1 cellular context compared by ENCODE assay signal in genomic region chr3:42130329-42131070, GRCh38.
TF ChIP-seq lines count a peak whose summit lies in the region.

No MANE protein-coding gene starts in this region.

TF ChIP-seq in HepG2, 621 proteins besides CTCF, POLR2A, EP300 and RAD21 (continued from another document and continues in another):
- no peak for TF ChIP-seq MED8 (CRISPR knock-in tag; IDR thresholded peaks at IDR 0.05; ENCODE audit: insufficient replicate concordance)
- TF ChIP-seq ZNF468 (CRISPR knock-in tag; IDR thresholded peaks at IDR 0.05): no peak
- TF ChIP-seq FLYWCH1 (CRISPR knock-in tag; IDR thresholded peaks at IDR 0.05): 0 out of 2 replicates have a peak, but pooled peaks have one; percentile 24
- TF ChIP-seq ZNF256 (CRISPR knock-in tag; conservative IDR thresholded peaks at IDR 0.05): no peak
- no peak for TF ChIP-seq POLR2AphosphoS5 (IDR thresholded peaks at IDR 0.05; ENCODE audit: low read depth, low read length)
- TF ChIP-seq SNAPC2 (CRISPR knock-in tag; IDR thresholded peaks at IDR 0.05): peak; percentile 38; the same call in 1 of the 2 replicates
- TF ChIP-seq ZNF337 (CRISPR knock-in tag; IDR thresholded peaks at IDR 0.05; ENCODE audit: borderline replicate concordance, low read depth): no peak
- no peak for TF ChIP-seq ZSCAN5A (CRISPR knock-in tag; IDR thresholded peaks at IDR 0.05; ENCODE audit: borderline replicate concordance)
- 0 out of 2 replicates have a peak, but pooled peaks have one; percentile 49 for TF ChIP-seq ETV5 (CRISPR knock-in tag; IDR thresholded peaks at IDR 0.05; ENCODE audit: borderline replicate concordance)
- peak; percentile 31; the same call in 1 of the 2 replicates for TF ChIP-seq ZNF670 (CRISPR knock-in tag; IDR thresholded peaks at IDR 0.05; ENCODE audit: borderline replicate concordance)
- no peak; the same call in 1 of the 2 replicates for TF ChIP-seq ZFY (CRISPR knock-in tag; IDR thresholded peaks at IDR 0.05)
- no peak for TF ChIP-seq PRMT3 (CRISPR knock-in tag; IDR thresholded peaks at IDR 0.05; ENCODE audit: borderline replicate concordance, low read depth)
- TF ChIP-seq ZFX (CRISPR knock-in tag; IDR thresholded peaks at IDR 0.05; ENCODE audit: low read depth): peak; percentile 50
- TF ChIP-seq, protein P1, sequence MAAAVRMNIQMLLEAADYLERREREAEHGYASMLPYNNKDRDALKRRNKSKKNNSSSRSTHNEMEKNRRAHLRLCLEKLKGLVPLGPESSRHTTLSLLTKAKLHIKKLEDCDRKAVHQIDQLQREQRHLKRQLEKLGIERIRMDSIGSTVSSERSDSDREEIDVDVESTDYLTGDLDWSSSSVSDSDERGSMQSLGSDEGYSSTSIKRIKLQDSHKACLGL (CRISPR knock-in tag; IDR thresholded peaks at IDR 0.05): no peak
- TF ChIP-seq NCOA2 (CRISPR knock-in tag; IDR thresholded peaks at IDR 0.05): peak; percentile 99
- TF ChIP-seq ZNF253 (CRISPR knock-in tag; IDR thresholded peaks at IDR 0.05; ENCODE audit: borderline replicate concordance): no peak
- TF ChIP-seq STAG1 (CRISPR knock-in tag; IDR thresholded peaks at IDR 0.05): no peak
- TF ChIP-seq RFX5 (IDR thresholded peaks at IDR 0.05; ENCODE audit: low read depth, low read length): no peak
- TF ChIP-seq REPIN1 (CRISPR knock-in tag; IDR thresholded peaks at IDR 0.05; ENCODE audit: borderline replicate concordance, low read depth): no peak
- TF ChIP-seq, protein P2, sequence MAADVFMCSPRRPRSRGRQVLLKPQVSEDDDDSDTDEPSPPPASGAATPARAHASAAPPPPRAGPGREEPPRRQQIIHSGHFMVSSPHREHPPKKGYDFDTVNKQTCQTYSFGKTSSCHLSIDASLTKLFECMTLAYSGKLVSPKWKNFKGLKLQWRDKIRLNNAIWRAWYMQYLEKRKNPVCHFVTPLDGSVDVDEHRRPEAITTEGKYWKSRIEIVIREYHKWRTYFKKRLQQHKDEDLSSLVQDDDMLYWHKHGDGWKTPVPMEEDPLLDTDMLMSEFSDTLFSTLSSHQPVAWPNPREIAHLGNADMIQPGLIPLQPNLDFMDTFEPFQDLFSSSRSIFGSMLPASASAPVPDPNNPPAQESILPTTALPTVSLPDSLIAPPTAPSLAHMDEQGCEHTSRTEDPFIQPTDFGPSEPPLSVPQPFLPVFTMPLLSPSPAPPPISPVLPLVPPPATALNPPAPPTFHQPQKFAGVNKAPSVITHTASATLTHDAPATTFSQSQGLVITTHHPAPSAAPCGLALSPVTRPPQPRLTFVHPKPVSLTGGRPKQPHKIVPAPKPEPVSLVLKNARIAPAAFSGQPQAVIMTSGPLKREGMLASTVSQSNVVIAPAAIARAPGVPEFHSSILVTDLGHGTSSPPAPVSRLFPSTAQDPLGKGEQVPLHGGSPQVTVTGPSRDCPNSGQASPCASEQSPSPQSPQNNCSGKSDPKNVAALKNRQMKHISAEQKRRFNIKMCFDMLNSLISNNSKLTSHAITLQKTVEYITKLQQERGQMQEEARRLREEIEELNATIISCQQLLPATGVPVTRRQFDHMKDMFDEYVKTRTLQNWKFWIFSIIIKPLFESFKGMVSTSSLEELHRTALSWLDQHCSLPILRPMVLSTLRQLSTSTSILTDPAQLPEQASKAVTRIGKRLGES (CRISPR knock-in tag; IDR thresholded peaks at IDR 0.05; ENCODE audit: borderline replicate concordance): no peak
- no peak for TF ChIP-seq TGIF2 (CRISPR knock-in tag; IDR thresholded peaks at IDR 0.05)
- no peak for TF ChIP-seq TEAD2 (CRISPR knock-in tag; IDR thresholded peaks at IDR 0.05)
- TF ChIP-seq SRSF1 (optimal IDR thresholded peaks at IDR 0.05; ENCODE audit: low read depth, low read length): no peak
- no peak for TF ChIP-seq MAFG (CRISPR knock-in tag; IDR thresholded peaks at IDR 0.05)
- no peak for TF ChIP-seq PLRG1 (conservative IDR thresholded peaks at IDR 0.05)
- TF ChIP-seq ZNF430 (CRISPR knock-in tag; IDR thresholded peaks at IDR 0.05): no peak; the same call in 1 of the 2 replicates
- no peak for TF ChIP-seq TOPORS (CRISPR knock-in tag; IDR thresholded peaks at IDR 0.05)
- TF ChIP-seq, protein P3, sequence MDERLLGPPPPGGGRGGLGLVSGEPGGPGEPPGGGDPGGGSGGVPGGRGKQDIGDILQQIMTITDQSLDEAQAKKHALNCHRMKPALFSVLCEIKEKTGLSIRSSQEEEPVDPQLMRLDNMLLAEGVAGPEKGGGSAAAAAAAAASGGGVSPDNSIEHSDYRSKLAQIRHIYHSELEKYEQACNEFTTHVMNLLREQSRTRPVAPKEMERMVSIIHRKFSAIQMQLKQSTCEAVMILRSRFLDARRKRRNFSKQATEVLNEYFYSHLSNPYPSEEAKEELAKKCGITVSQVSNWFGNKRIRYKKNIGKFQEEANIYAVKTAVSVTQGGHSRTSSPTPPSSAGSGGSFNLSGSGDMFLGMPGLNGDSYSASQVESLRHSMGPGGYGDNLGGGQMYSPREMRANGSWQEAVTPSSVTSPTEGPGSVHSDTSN (CRISPR knock-in tag; IDR thresholded peaks at IDR 0.05): no peak
- 0 out of 2 replicates have a peak, but pooled peaks have one; percentile 38 for TF ChIP-seq SNAPC4 (CRISPR knock-in tag; IDR thresholded peaks at IDR 0.05)
- no peak for TF ChIP-seq REL (CRISPR knock-in tag; conservative IDR thresholded peaks at IDR 0.05)
- TF ChIP-seq XRCC5 (optimal IDR thresholded peaks at IDR 0.05; ENCODE audit: low read length): peak; percentile 43
- TF ChIP-seq PCBP1 (IDR thresholded peaks at IDR 0.05; ENCODE audit: borderline replicate concordance, low read depth, low read length): no peak
- TF ChIP-seq, protein P4, sequence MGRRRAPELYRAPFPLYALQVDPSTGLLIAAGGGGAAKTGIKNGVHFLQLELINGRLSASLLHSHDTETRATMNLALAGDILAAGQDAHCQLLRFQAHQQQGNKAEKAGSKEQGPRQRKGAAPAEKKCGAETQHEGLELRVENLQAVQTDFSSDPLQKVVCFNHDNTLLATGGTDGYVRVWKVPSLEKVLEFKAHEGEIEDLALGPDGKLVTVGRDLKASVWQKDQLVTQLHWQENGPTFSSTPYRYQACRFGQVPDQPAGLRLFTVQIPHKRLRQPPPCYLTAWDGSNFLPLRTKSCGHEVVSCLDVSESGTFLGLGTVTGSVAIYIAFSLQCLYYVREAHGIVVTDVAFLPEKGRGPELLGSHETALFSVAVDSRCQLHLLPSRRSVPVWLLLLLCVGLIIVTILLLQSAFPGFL (CRISPR knock-in tag; IDR thresholded peaks at IDR 0.05): no peak
- no peak for TF ChIP-seq BHLHE40 (IDR thresholded peaks at IDR 0.05; ENCODE audit: low read length)
- TF ChIP-seq ZFP37 (CRISPR knock-in tag; IDR thresholded peaks at IDR 0.05; ENCODE audit: borderline replicate concordance): no peak
- TF ChIP-seq CCDC6 (CRISPR knock-in tag; IDR thresholded peaks at IDR 0.05): no peak
- no peak for TF ChIP-seq SMC3 (IDR thresholded peaks at IDR 0.05; ENCODE audit: low read length)
- TF ChIP-seq LBX2 (CRISPR knock-in tag; IDR thresholded peaks at IDR 0.05; ENCODE audit: borderline replicate concordance): no peak
- no peak for TF ChIP-seq ZKSCAN5 (CRISPR knock-in tag; IDR thresholded peaks at IDR 0.05)
- TF ChIP-seq ZMYM3 (CRISPR knock-in tag; IDR thresholded peaks at IDR 0.05): no peak
- peak; percentile 74; the same call in 1 of the 2 replicates for TF ChIP-seq MAZ (IDR thresholded peaks at IDR 0.05; ENCODE audit: borderline replicate concordance, low read depth, low read length)
- TF ChIP-seq MAZ (CRISPR knock-in tag; IDR thresholded peaks at IDR 0.05; ENCODE audit: low read depth): no peak
- no peak for TF ChIP-seq MAF1 (CRISPR knock-in tag; IDR thresholded peaks at IDR 0.05; ENCODE audit: borderline replicate concordance)
- no peak for TF ChIP-seq FOXC1 (CRISPR knock-in tag; IDR thresholded peaks at IDR 0.05; ENCODE audit: borderline replicate concordance)
- TF ChIP-seq, protein P5, sequence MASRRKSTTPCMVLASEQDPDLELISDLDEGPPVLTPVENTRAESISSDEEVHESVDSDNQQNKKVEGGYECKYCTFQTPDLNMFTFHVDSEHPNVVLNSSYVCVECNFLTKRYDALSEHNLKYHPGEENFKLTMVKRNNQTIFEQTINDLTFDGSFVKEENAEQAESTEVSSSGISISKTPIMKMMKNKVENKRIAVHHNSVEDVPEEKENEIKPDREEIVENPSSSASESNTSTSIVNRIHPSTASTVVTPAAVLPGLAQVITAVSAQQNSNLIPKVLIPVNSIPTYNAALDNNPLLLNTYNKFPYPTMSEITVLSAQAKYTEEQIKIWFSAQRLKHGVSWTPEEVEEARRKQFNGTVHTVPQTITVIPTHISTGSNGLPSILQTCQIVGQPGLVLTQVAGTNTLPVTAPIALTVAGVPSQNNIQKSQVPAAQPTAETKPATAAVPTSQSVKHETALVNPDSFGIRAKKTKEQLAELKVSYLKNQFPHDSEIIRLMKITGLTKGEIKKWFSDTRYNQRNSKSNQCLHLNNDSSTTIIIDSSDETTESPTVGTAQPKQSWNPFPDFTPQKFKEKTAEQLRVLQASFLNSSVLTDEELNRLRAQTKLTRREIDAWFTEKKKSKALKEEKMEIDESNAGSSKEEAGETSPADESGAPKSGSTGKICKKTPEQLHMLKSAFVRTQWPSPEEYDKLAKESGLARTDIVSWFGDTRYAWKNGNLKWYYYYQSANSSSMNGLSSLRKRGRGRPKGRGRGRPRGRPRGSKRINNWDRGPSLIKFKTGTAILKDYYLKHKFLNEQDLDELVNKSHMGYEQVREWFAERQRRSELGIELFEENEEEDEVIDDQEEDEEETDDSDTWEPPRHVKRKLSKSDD (CRISPR knock-in tag; IDR thresholded peaks at IDR 0.05; ENCODE audit: low read depth): no peak
- TF ChIP-seq ZNF446 (CRISPR knock-in tag; IDR thresholded peaks at IDR 0.05): no peak
- TF ChIP-seq KLF16 (CRISPR knock-in tag; IDR thresholded peaks at IDR 0.05): peak in 1 of 2 experiments; percentile 87; a peak in 1 of 4 replicates
- no peak for TF ChIP-seq ZNF782 (CRISPR knock-in tag; IDR thresholded peaks at IDR 0.05; ENCODE audit: borderline replicate concordance)
- no peak for TF ChIP-seq NCOA5 (CRISPR knock-in tag; IDR thresholded peaks at IDR 0.05)
- TF ChIP-seq ZNF432 (CRISPR knock-in tag; IDR thresholded peaks at IDR 0.05; ENCODE audit: borderline replicate concordance): no peak
- TF ChIP-seq GTF3A (CRISPR knock-in tag; conservative IDR thresholded peaks at IDR 0.05): no peak
- TF ChIP-seq ZNF335 (CRISPR knock-in tag; IDR thresholded peaks at IDR 0.05): no peak
- peak; percentile 83; the same call in 1 of the 2 replicates for TF ChIP-seq ZKSCAN8 (CRISPR knock-in tag; IDR thresholded peaks at IDR 0.05; ENCODE audit: borderline replicate concordance)
- 0 out of 2 replicates have a peak, but pooled peaks have one; percentile 23 for TF ChIP-seq HNRNPL (IDR thresholded peaks at IDR 0.05; ENCODE audit: low read depth, low read length)
- no peak for TF ChIP-seq RFX1 (IDR thresholded peaks at IDR 0.05)
- TF ChIP-seq U2AF1 (optimal IDR thresholded peaks at IDR 0.05; ENCODE audit: low read depth, low read length): no peak
- no peak for TF ChIP-seq SUZ12 (IDR thresholded peaks at IDR 0.05; ENCODE audit: low read depth, low read length)
- TF ChIP-seq RFXANK (CRISPR knock-in tag; IDR thresholded peaks at IDR 0.05): 0 out of 2 replicates have a peak, but pooled peaks have one; percentile 29
- peak; percentile 58 for TF ChIP-seq THAP11 (CRISPR knock-in tag; IDR thresholded peaks at IDR 0.05)
- no peak for TF ChIP-seq ZNF224 (CRISPR knock-in tag; IDR thresholded peaks at IDR 0.05)
